ENCODE assay signal across 15 cellular contexts in the genomic region with DNA sequence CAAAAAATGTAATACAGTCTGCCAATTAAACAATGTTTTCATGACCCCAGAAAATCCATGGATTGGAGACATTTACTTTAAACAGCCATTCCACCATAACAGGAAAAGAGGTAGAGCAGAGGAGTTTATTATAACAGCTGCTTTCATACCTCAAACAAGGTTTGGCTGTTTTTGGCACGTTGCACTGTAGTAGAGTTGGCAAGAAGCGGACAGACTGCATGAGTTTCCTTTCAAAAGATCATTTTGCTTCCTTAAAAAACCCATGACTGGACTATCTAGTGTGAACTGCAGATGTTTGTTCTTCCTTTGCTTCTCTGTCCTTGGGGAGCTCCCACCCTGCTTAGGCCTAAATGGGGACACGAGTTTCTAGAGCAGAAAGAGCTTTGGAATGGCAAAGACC.
A peak's percentile ranks its signal among the peaks of the same experiment; 100 is the strongest.
DNase-seq lines count a peak whose midpoint lies in the region; TF ChIP-seq lines count a peak whose summit lies in the region.
"Had no signal": no experiment of that assay in that cellular context is flagged by ENCODE, and none has a peak within 500 bp of the region (broad histone marks: within the 10 kb centered on the region; RNA-seq: fewer than 3 reads in every experiment).

No MANE protein-coding gene starts in this region.

- POLR2A ChIA-PET in HEK293T (lab: Yijun Ruan, JAX) = interaction anchor here (0.6 kb wide), 1 partner anchor 78 kb away, joined by 3 read pairs; no protein-coding TSS in a partner anchor

- TF ChIP-seq CTCF in esophagus muscularis mucosa (IDR thresholded peaks at IDR 0.05) (no peak), stomach (IDR thresholded peaks at IDR 0.05) (no peak)

- 2% methylated on average over 3 of the region's 3 CpGs for WGBS in esophagus muscularis mucosa
- WGBS in stomach, 5 donors = 9 to 34% (median 17%) methylated on average over 3 of the region's 3 CpGs

- peak; percentile 65 for DNase-seq in RPMI7951 (ENCODE audit: low read depth)
- DNase-seq in esophagus muscularis mucosa (ENCODE audit: extremely low spot score) = no peak
- peak; percentile 47 for DNase-seq in medulla oblongata (ENCODE audit: extremely low spot score)
- no peak for DNase-seq in stomach
- DNase-seq in cerebellar nuclear complex (lab: John Stamatoyannopoulos, UW) = no peak
- DNase-seq in activated naive CD4-positive, alpha-beta T cell (lab: John Stamatoyannopoulos, UW) = no peak
- DNase-seq in HEK293T (ENCODE audit: extremely low spot score) = no peak
- no peak for DNase-seq in globus pallidus (ENCODE audit: low spot score)
- DNase-seq: amygdala; Calu3; GDM1; MV-4-11; NCI-H69; Peyer's patch; stimulated activated naive CD8-positive, alpha-beta T cell treated with anti-CD3 and anti-CD28 coated beads, Interleukin-15, amount 100 ng/mL, for 72 hours had no signal

- H3K4me3 ChIP-seq in esophagus muscularis mucosa (no peak overlapping the region), stomach (no peak overlapping the region)
- H3K4me3 ChIP-seq: Peyer's patch had no signal

- no peak for TF ChIP-seq POLR2A in esophagus muscularis mucosa (IDR thresholded peaks at IDR 0.05; ENCODE audit: low read depth)
- TF ChIP-seq POLR2A in stomach (IDR thresholded peaks at IDR 0.05) = no peak

- peak overlapping the region; percentile 42 to 60 (median 52) for H3K27ac ChIP-seq in esophagus muscularis mucosa (replicated peaks in 1 of 4)
- peak overlapping the region in 3 of 5 donors; percentile 21 to 31 (median 25) for H3K27ac ChIP-seq in stomach

- intact Hi-C loops in esophagus muscularis mucosa (cut with DNase I) = no loop called here
- intact Hi-C loops in stomach (cut with DNase I; ENCODE audit: low total_unique reads) = no loop called here

- H3K36me3 ChIP-seq in esophagus muscularis mucosa (no peaks in the 10 kb centered on the region), stomach (no peaks in the 10 kb centered on the region)
- H3K36me3 ChIP-seq: Peyer's patch had no signal

- CTCF ChIA-PET in HEK293T (lab: Yijun Ruan, JAX) = no interaction called here

- TF ChIP-seq EP300 in esophagus muscularis mucosa (IDR thresholded peaks at IDR 0.05) (no peak), stomach (IDR thresholded peaks at IDR 0.05) (no peak)

- peaks cover 26 to 96% (median 83%) of the 10 kb centered on the region in 4 donors for H3K4me1 ChIP-seq in esophagus muscularis mucosa
- H3K4me1 ChIP-seq in stomach = peaks cover 16 to 56% (median 43%) of the 10 kb centered on the region in 4 donors

- H3K27me3 ChIP-seq in esophagus muscularis mucosa (no peaks in the 10 kb centered on the region), stomach (no peaks in the 10 kb centered on the region)
- H3K27me3 ChIP-seq: Peyer's patch had no signal

- H3K9me3 ChIP-seq in esophagus muscularis mucosa (no peaks in the 10 kb centered on the region), stomach (no peaks in the 10 kb centered on the region)
- H3K9me3 ChIP-seq: Peyer's patch had no signal

TF ChIP-seq in HEK293T, 16 proteins besides CTCF, POLR2A, EP300 and RAD21:
- TF ChIP-seq ELF4 (IDR thresholded peaks at IDR 0.05) (no peak), ARNT (IDR thresholded peaks at IDR 0.05) (no peak), FOXA1 (IDR thresholded peaks at IDR 0.05) (no peak), SP1 (IDR thresholded peaks at IDR 0.05) (no peak), NFRKB (IDR thresholded peaks at IDR 0.05) (no peak), ZNF384 (IDR thresholded peaks at IDR 0.05) (no peak)
TF ChIP-seq in HEK293T: peak in this region for 0.

Comparison
In these comparisons a context has a peak if more than half of its experiments do, and no peak if none do; other contexts are left out.
1. DNase-seq: peak in RPMI7951 (single experiment) and medulla oblongata (single experiment); none in esophagus muscularis mucosa (single experiment), stomach (single experiment), cerebellar nuclear complex (0 of 2), activated naive CD4-positive, alpha-beta T cell (0 of 4), HEK293T (single experiment) and globus pallidus (single experiment).